In genomic region chr9:121216406-121216805, GRCh38 we compare ENCODE assay signal across 17 cellular contexts.
"Had no signal": no experiment of that assay in that cellular context is flagged by ENCODE, and none has a peak within 500 bp of the region (broad histone marks: within the 10 kb centered on the region; RNA-seq: fewer than 3 reads in every experiment).

No MANE protein-coding gene starts in this region.

- FAIRE-seq: pancreas had no signal

- H3K27me3 ChIP-seq: ascending aorta, breast epithelium, pancreas, stomach, testis, upper lobe of left lung had no signal

- DNase-seq: activated CD4-positive, alpha-beta T cell treated with anti-CD3 and anti-CD28 coated beads for 1 hour; activated naive CD4-positive, alpha-beta T cell treated with Interleukin-2 at 50 U/mL for 16 hours; mesenchymal stem cell; naive thymus-derived CD8-positive, alpha-beta T cell; pancreas; stimulated activated CD4-positive, alpha-beta T cell treated with anti-CD3 and anti-CD28 coated beads, Interleukin-4, amount 100 ng/mL, for 24 hours; stomach; testis; upper lobe of left lung had no signal

- H3K4me1 ChIP-seq: ascending aorta, pancreas, testis had no signal

- H3K9me3 ChIP-seq: ascending aorta, breast epithelium, pancreas, stomach, testis, upper lobe of left lung had no signal

- H3K27me3 Mint-ChIP-seq: naive thymus-derived CD8-positive, alpha-beta T cell had no signal

- H3K27ac ChIP-seq: ascending aorta, breast epithelium, coronary artery, pancreas, stomach, testis had no signal

- H3K27ac Mint-ChIP-seq: activated T-helper 2 cell treated with anti-CD3 and anti-CD28 coated beads, Interferon-gamma antibody, Interleukin-2, Interleukin-4, amounts not matched to agents 10 μg/mL and 5 μg/mL and 100 μg/mL, durations not matched to agents 14 hours and 24 hours and 36 hours; stimulated activated effector memory CD8-positive, alpha-beta T cell treated with anti-CD3 and anti-CD28 coated beads, Interleukin-12 subunit alpha, Interleukin-12 subunit beta, amount 100 ng/mL, for 72 hours; T-helper 2 cell treated with Interferon-gamma antibody and Interleukin-4, amounts not matched to agents 5 μg/mL and 100 μg/mL, for 36 hours had no signal

- ATAC-seq: esophagus mucosa; naive thymus-derived CD8-positive, alpha-beta T cell; pancreas; sciatic nerve; stimulated activated effector memory CD8-positive, alpha-beta T cell treated with anti-CD3 and anti-CD28 coated beads, Interleukin-12 subunit alpha, Interleukin-12 subunit beta, amount 100 ng/mL, for 72 hours had no signal

- H3K36me3 ChIP-seq: ascending aorta, breast epithelium, pancreas, upper lobe of left lung had no signal

- H3K4me3 Mint-ChIP-seq: naive thymus-derived CD8-positive, alpha-beta T cell; stimulated activated effector memory CD8-positive, alpha-beta T cell treated with anti-CD3 and anti-CD28 coated beads, Interleukin-12 subunit alpha, Interleukin-12 subunit beta, amount 100 ng/mL, for 72 hours; T-helper 2 cell treated with Interferon-gamma antibody and Interleukin-4, amounts not matched to agents 5 μg/mL and 100 μg/mL, for 36 hours had no signal

- H3K4me3 ChIP-seq: ascending aorta, breast epithelium, coronary artery, pancreas, stomach, testis, upper lobe of left lung had no signal

- H3K9me3 Mint-ChIP-seq: activated T-helper 2 cell treated with anti-CD3 and anti-CD28 coated beads, Interferon-gamma antibody, Interleukin-2, Interleukin-4, amounts not matched to agents 10 μg/mL and 5 μg/mL and 100 μg/mL, durations not matched to agents 14 hours and 24 hours and 36 hours; naive thymus-derived CD8-positive, alpha-beta T cell; stimulated activated effector memory CD8-positive, alpha-beta T cell treated with anti-CD3 and anti-CD28 coated beads, Interleukin-12 subunit alpha, Interleukin-12 subunit beta, amount 100 ng/mL, for 72 hours; T-helper 2 cell treated with Interferon-gamma antibody and Interleukin-4, amounts not matched to agents 5 μg/mL and 100 μg/mL, for 36 hours had no signal
